1 cellular context compared by ENCODE assay signal in genomic region chr19:18192673-18193387, GRCh38.
A peak's percentile ranks its signal among the peaks of the same experiment; 100 is the strongest.
TF ChIP-seq lines count a peak whose summit lies in the region.

Gene MPV17L2, plus strand, starts transcription at chr19:18193218. Its CDS starts 64 bp downstream, at chr19:18193282.

TF ChIP-seq in GM12878, 131 proteins besides CTCF, POLR2A, EP300 and RAD21 (continued from another document):
- TF ChIP-seq ZNF592 (IDR thresholded peaks at IDR 0.05) (no peak), CBX5 (IDR thresholded peaks at IDR 0.05; ENCODE audit: low read depth) (no peak), ATF7 (IDR thresholded peaks at IDR 0.05; ENCODE audit: low read depth) (0 out of 2 replicates have a peak, but pooled peaks have one; percentile 25), IKZF1 (conservative IDR thresholded peaks at IDR 0.05) (peak; percentile 91), MTA2 (IDR thresholded peaks at IDR 0.05; ENCODE audit: low read depth) (no peak), FOXK2 (IDR thresholded peaks at IDR 0.05) (peak; percentile 36; the same call in 1 of the 2 replicates), KLF5 (IDR thresholded peaks at IDR 0.05; ENCODE audit: partially characterized antibody) (peak; percentile 93), NRF1 (conservative IDR thresholded peaks at IDR 0.05; ENCODE audit: low read depth, low read length) (no peak), ATF3 (IDR thresholded peaks at IDR 0.05; ENCODE audit: borderline replicate concordance, extremely low read depth, low read depth, low read length) (0 out of 2 replicates have a peak, but pooled peaks have one; percentile 18), DPF2 (IDR thresholded peaks at IDR 0.05) (peak; percentile 63; the same call in 1 of the 2 replicates), PAX8 (IDR thresholded peaks at IDR 0.05) (no peak), KDM1A (IDR thresholded peaks at IDR 0.05; ENCODE audit: borderline replicate concordance) (no peak), TARDBP (IDR thresholded peaks at IDR 0.05; ENCODE audit: borderline replicate concordance) (peak; percentile 53), EED (IDR thresholded peaks at IDR 0.05; ENCODE audit: low read depth) (no peak), BRCA1 (IDR thresholded peaks at IDR 0.05; ENCODE audit: low read depth, low read length) (no peak), CBFB (IDR thresholded peaks at IDR 0.05; ENCODE audit: low read depth) (no peak; the same call in 1 of the 2 replicates), USF2 (IDR thresholded peaks at IDR 0.05; ENCODE audit: borderline replicate concordance, low read depth, low read length) (no peak), TAF1 (IDR thresholded peaks at IDR 0.05; ENCODE audit: borderline replicate concordance, low read depth, low read length) (peak; percentile 52; the same call in 1 of the 2 replicates), BACH1 (IDR thresholded peaks at IDR 0.05; ENCODE audit: borderline replicate concordance) (peak; percentile 60), ZZZ3 (IDR thresholded peaks at IDR 0.05; ENCODE audit: control insufficient read depth, insufficient read length, low read depth) (no peak), PBX3 (IDR thresholded peaks at IDR 0.05; ENCODE audit: insufficient replicate concordance, low read depth, low read length) (peak; percentile 68), SMAD5 (IDR thresholded peaks at IDR 0.05; ENCODE audit: low read depth) (no peak), STAT3 (IDR thresholded peaks at IDR 0.05; ENCODE audit: low read depth, low read length) (no peak), USF1 (IDR thresholded peaks at IDR 0.05; ENCODE audit: borderline replicate concordance, extremely low read length, insufficient read depth, low read depth, low read length) (no peak), SIN3A (IDR thresholded peaks at IDR 0.05; ENCODE audit: low read depth, low read length) (peak; percentile 40; the same call in 1 of the 2 replicates), RELA (IDR thresholded peaks at IDR 0.05; ENCODE audit: borderline replicate concordance, partially characterized antibody) (peak; percentile 15), HDAC2 (IDR thresholded peaks at IDR 0.05) (no peak)
- TF ChIP-seq, protein P1, sequence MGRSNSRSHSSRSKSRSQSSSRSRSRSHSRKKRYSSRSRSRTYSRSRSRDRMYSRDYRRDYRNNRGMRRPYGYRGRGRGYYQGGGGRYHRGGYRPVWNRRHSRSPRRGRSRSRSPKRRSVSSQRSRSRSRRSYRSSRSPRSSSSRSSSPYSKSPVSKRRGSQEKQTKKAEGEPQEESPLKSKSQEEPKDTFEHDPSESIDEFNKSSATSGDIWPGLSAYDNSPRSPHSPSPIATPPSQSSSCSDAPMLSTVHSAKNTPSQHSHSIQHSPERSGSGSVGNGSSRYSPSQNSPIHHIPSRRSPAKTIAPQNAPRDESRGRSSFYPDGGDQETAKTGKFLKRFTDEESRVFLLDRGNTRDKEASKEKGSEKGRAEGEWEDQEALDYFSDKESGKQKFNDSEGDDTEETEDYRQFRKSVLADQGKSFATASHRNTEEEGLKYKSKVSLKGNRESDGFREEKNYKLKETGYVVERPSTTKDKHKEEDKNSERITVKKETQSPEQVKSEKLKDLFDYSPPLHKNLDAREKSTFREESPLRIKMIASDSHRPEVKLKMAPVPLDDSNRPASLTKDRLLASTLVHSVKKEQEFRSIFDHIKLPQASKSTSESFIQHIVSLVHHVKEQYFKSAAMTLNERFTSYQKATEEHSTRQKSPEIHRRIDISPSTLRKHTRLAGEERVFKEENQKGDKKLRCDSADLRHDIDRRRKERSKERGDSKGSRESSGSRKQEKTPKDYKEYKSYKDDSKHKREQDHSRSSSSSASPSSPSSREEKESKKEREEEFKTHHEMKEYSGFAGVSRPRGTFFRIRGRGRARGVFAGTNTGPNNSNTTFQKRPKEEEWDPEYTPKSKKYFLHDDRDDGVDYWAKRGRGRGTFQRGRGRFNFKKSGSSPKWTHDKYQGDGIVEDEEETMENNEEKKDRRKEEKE (IDR thresholded peaks at IDR 0.05) = no peak
- TF ChIP-seq, protein P2, sequence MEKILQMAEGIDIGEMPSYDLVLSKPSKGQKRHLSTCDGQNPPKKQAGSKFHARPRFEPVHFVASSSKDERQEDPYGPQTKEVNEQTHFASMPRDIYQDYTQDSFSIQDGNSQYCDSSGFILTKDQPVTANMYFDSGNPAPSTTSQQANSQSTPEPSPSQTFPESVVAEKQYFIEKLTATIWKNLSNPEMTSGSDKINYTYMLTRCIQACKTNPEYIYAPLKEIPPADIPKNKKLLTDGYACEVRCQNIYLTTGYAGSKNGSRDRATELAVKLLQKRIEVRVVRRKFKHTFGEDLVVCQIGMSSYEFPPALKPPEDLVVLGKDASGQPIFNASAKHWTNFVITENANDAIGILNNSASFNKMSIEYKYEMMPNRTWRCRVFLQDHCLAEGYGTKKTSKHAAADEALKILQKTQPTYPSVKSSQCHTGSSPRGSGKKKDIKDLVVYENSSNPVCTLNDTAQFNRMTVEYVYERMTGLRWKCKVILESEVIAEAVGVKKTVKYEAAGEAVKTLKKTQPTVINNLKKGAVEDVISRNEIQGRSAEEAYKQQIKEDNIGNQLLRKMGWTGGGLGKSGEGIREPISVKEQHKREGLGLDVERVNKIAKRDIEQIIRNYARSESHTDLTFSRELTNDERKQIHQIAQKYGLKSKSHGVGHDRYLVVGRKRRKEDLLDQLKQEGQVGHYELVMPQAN (conservative IDR thresholded peaks at IDR 0.05) = peak; percentile 95
